Comparison of ENCODE assay signal across 1 cellular context in genomic region chr11:308740-309557, GRCh38.
A peak's percentile ranks its signal among the peaks of the same experiment; 100 is the strongest.
TF ChIP-seq lines count a peak whose summit lies in the region.

No MANE protein-coding gene starts in this region.

TF ChIP-seq in HepG2, 621 proteins besides CTCF, POLR2A, EP300 and RAD21:
- TF ChIP-seq RXRB (CRISPR knock-in tag; IDR thresholded peaks at IDR 0.05; ENCODE audit: borderline replicate concordance) (peak; percentile 61; the same call in 1 of the 2 replicates), ZNF263 (CRISPR knock-in tag; IDR thresholded peaks at IDR 0.05) (0 out of 2 replicates have a peak, but pooled peaks have one; percentile 15), GATAD2A (CRISPR knock-in tag; IDR thresholded peaks at IDR 0.05) (peak; percentile 19; the same call in 1 of the 2 replicates), RXRA (CRISPR knock-in tag; IDR thresholded peaks at IDR 0.05) (peak; percentile 42; the same call in 1 of the 2 replicates), CCDC6 (CRISPR knock-in tag; IDR thresholded peaks at IDR 0.05) (0 out of 2 replicates have a peak, but pooled peaks have one; percentile 48), ZBTB33 (CRISPR knock-in tag; IDR thresholded peaks at IDR 0.05) (peak; percentile 76; the same call in 1 of the 2 replicates), RARA (CRISPR knock-in tag; IDR thresholded peaks at IDR 0.05) (peak; percentile 66), NR2F6 (IDR thresholded peaks at IDR 0.05) (peak; percentile 44; the same call in 1 of the 2 replicates), NR2F6 (CRISPR knock-in tag; IDR thresholded peaks at IDR 0.05) (peak; percentile 57)
- TF ChIP-seq, protein P1, sequence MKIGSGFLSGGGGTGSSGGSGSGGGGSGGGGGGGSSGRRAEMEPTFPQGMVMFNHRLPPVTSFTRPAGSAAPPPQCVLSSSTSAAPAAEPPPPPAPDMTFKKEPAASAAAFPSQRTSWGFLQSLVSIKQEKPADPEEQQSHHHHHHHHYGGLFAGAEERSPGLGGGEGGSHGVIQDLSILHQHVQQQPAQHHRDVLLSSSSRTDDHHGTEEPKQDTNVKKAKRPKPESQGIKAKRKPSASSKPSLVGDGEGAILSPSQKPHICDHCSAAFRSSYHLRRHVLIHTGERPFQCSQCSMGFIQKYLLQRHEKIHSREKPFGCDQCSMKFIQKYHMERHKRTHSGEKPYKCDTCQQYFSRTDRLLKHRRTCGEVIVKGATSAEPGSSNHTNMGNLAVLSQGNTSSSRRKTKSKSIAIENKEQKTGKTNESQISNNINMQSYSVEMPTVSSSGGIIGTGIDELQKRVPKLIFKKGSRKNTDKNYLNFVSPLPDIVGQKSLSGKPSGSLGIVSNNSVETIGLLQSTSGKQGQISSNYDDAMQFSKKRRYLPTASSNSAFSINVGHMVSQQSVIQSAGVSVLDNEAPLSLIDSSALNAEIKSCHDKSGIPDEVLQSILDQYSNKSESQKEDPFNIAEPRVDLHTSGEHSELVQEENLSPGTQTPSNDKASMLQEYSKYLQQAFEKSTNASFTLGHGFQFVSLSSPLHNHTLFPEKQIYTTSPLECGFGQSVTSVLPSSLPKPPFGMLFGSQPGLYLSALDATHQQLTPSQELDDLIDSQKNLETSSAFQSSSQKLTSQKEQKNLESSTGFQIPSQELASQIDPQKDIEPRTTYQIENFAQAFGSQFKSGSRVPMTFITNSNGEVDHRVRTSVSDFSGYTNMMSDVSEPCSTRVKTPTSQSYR (CRISPR knock-in tag; IDR thresholded peaks at IDR 0.05; ENCODE audit: borderline replicate concordance) = peak; percentile 50; the same call in 1 of the 2 replicates
- TF ChIP-seq, protein P2, sequence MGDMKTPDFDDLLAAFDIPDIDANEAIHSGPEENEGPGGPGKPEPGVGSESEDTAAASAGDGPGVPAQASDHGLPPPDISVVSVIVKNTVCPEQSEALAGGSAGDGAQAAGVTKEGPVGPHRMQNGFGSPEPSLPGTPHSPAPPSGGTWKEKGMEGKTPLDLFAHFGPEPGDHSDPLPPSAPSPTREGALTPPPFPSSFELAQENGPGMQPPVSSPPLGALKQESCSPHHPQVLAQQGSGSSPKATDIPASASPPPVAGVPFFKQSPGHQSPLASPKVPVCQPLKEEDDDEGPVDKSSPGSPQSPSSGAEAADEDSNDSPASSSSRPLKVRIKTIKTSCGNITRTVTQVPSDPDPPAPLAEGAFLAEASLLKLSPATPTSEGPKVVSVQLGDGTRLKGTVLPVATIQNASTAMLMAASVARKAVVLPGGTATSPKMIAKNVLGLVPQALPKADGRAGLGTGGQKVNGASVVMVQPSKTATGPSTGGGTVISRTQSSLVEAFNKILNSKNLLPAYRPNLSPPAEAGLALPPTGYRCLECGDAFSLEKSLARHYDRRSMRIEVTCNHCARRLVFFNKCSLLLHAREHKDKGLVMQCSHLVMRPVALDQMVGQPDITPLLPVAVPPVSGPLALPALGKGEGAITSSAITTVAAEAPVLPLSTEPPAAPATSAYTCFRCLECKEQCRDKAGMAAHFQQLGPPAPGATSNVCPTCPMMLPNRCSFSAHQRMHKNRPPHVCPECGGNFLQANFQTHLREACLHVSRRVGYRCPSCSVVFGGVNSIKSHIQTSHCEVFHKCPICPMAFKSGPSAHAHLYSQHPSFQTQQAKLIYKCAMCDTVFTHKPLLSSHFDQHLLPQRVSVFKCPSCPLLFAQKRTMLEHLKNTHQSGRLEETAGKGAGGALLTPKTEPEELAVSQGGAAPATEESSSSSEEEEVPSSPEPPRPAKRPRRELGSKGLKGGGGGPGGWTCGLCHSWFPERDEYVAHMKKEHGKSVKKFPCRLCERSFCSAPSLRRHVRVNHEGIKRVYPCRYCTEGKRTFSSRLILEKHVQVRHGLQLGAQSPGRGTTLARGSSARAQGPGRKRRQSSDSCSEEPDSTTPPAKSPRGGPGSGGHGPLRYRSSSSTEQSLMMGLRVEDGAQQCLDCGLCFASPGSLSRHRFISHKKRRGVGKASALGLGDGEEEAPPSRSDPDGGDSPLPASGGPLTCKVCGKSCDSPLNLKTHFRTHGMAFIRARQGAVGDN (CRISPR knock-in tag; IDR thresholded peaks at IDR 0.05) = peak; percentile 64
